In the genomic region with DNA sequence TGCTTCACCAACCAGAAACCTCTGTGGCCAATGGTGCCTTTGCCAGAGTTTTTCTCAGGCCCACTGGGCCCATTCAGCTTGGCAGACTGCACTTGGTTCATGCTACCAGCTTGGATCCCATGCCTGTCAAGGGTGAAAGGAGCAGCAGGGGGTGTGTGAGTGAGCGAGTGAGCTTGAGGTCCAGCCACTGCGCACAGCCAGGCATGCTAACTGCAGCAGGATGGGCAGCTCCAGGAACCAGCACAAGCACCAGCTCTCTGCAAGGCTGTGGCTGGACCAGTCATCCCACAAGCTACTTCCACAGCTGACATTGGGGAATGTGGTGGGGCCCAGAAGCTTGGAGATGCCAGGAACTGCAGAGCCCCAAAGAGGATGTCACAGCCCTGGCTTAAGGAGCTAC, we compare ENCODE assay signal across 2 cellular contexts.
TF ChIP-seq lines count a peak whose summit lies in the region.

No MANE protein-coding gene starts in this region.

TF ChIP-seq in A549, 52 proteins besides CTCF, POLR2A, EP300 and RAD21 (continued from another document):
- TF ChIP-seq HOXB5 (CRISPR knock-in tag; IDR thresholded peaks at IDR 0.05): no peak
- no peak for TF ChIP-seq JUN (IDR thresholded peaks at IDR 0.05)
- TF ChIP-seq FOSL2 (IDR thresholded peaks at IDR 0.05): no peak
- TF ChIP-seq FOSL2 (CRISPR knock-in tag; IDR thresholded peaks at IDR 0.05): no peak
- no peak for TF ChIP-seq EHMT2 (IDR thresholded peaks at IDR 0.05; ENCODE audit: low read depth)
- TF ChIP-seq BHLHE40 (IDR thresholded peaks at IDR 0.05; ENCODE audit: low read depth, low read length): no peak
- TF ChIP-seq, protein P1, sequence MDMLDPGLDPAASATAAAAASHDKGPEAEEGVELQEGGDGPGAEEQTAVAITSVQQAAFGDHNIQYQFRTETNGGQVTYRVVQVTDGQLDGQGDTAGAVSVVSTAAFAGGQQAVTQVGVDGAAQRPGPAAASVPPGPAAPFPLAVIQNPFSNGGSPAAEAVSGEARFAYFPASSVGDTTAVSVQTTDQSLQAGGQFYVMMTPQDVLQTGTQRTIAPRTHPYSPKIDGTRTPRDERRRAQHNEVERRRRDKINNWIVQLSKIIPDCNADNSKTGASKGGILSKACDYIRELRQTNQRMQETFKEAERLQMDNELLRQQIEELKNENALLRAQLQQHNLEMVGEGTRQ (IDR thresholded peaks at IDR 0.05): no peak

TF ChIP-seq in IMR-90, 13 proteins besides CTCF, POLR2A, EP300 and RAD21 (continued from another document):
- TF ChIP-seq ELK1 (IDR thresholded peaks at IDR 0.05; ENCODE audit: borderline replicate concordance, low read depth, low read length) (no peak), MAZ (IDR thresholded peaks at IDR 0.05; ENCODE audit: borderline replicate concordance, low read depth, low read length) (no peak)
